ENCODE assay signal across 1 cellular context in genomic region chr17:82873521-82873920, GRCh38.
TF ChIP-seq lines count a peak whose summit lies in the region.

No MANE protein-coding gene starts in this region.

TF ChIP-seq in H1, 55 proteins besides CTCF, POLR2A, EP300 and RAD21:
- TF ChIP-seq CBX5 (IDR thresholded peaks at IDR 0.05; ENCODE audit: low read depth, low read length) (no peak), HDAC6 (IDR thresholded peaks at IDR 0.05; ENCODE audit: low read depth, low read length) (no peak), GABPA (IDR thresholded peaks at IDR 0.05; ENCODE audit: borderline replicate concordance, insufficient read depth, low read length) (no peak), MAX (IDR thresholded peaks at IDR 0.05) (no peak), GTF2F1 (IDR thresholded peaks at IDR 0.05; ENCODE audit: borderline replicate concordance, low read depth, low read length) (no peak), FOSL1 (IDR thresholded peaks at IDR 0.05; ENCODE audit: insufficient read depth, low read depth, low read length) (no peak), BRCA1 (IDR thresholded peaks at IDR 0.05; ENCODE audit: low read depth, low read length) (no peak), NRF1 (IDR thresholded peaks at IDR 0.05; ENCODE audit: low read depth, low read length) (no peak), KDM5A (IDR thresholded peaks at IDR 0.05; ENCODE audit: low read length) (no peak), PHF8 (conservative IDR thresholded peaks at IDR 0.05; ENCODE audit: low read depth, low read length) (no peak), RXRA (IDR thresholded peaks at IDR 0.05; ENCODE audit: insufficient read depth, low read depth, low read length) (no peak), RNF2 (IDR thresholded peaks at IDR 0.05; ENCODE audit: borderline replicate concordance, low read depth, low read length, missing control alignments, poor library complexity, severe bottlenecking) (no peak), KDM1A (IDR thresholded peaks at IDR 0.05; ENCODE audit: borderline replicate concordance, low read length) (no peak), HDAC2 (IDR thresholded peaks at IDR 0.05; ENCODE audit: borderline replicate concordance in 1 of 2, low read depth in 2 of 2, low read length in 2 of 2) (no peak), SRF (IDR thresholded peaks at IDR 0.05; ENCODE audit: low read depth, low read length) (no peak), TAF7 (optimal IDR thresholded peaks at IDR 0.05; ENCODE audit: borderline replicate concordance, low read depth, low read length) (no peak)
